18 cellular contexts compared by ENCODE assay signal in the genomic region with DNA sequence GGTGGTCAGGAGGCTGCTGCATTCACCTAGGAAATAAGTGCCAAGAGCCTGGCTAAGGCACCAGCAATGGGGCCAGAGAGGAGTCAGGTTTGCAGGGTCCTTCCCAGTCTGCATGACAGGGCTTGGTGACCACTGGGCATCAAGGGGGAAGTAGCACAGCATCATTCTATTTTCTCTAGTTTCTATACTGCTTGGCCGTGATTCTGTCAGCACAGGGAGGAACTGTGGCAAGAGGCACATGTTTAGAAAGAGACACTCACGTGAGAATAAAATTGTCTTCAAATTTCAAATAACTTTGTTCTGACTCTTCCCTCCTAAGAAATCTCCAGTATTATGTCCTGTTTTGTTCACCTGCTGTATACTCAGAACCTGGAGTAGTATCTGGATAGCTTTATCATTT. TPM values are rescaled to one million over a fixed set of nuclear protein-coding genes. Genes with fewer than 3 reads are reported as not detected.
A peak's percentile ranks its signal among the peaks of the same experiment; 100 is the strongest.
DNase-seq lines count a peak whose midpoint lies in the region; ATAC-seq and TF ChIP-seq lines count a peak whose summit lies in the region.
"Had no signal": no experiment of that assay in that cellular context is flagged by ENCODE, and none has a peak within 500 bp of the region (broad histone marks: within the 10 kb centered on the region; RNA-seq: fewer than 3 reads in every experiment).

No MANE protein-coding gene starts in this region.

- peak overlapping the region; percentile 64 for H3K27ac ChIP-seq in HL-60 (replicated peaks)
- H3K27ac ChIP-seq in neural progenitor cell: no peak overlapping the region

- CTCF ChIA-PET in activated CD4-positive, alpha-beta memory T cell treated with anti-CD3 and anti-CD28 coated beads for 36 hours (lab: Charles Lee): interaction anchor here (0.6 to 1.2 kb wide), 5 partner anchors 10 to 75 kb away, joined by 3 to 4 read pairs (median 3); no protein-coding TSS in a partner anchor

- no peaks in the 10 kb centered on the region for H3K36me3 ChIP-seq in neural progenitor cell
- H3K36me3 ChIP-seq: transverse colon had no signal

- no peak overlapping the region for H3K4me3 Mint-ChIP-seq in activated T-cell treated with anti-CD3 and anti-CD28 coated beads, Interleukin-2, amount 50 U/mL, for 24 hours
- no peak overlapping the region for H3K4me3 Mint-ChIP-seq in activated CD4-positive, alpha-beta memory T cell treated with anti-CD3 and anti-CD28 coated beads for 36 hours
- H3K4me3 Mint-ChIP-seq in stimulated activated memory B cell treated with anti-CD40 and anti-IgM and Interleukin-4, amounts not matched to agents 10 μg/mL and 1 μg/mL and 100 μg/mL, for 72 hours: no peak overlapping the region
- H3K4me3 Mint-ChIP-seq in neural progenitor cell: no peak overlapping the region

- H3K4me1 ChIP-seq in neural progenitor cell: no peaks in the 10 kb centered on the region

- TF ChIP-seq CTCF in HL-60 (IDR thresholded peaks at IDR 0.05; ENCODE audit: insufficient read depth, low read length) (no peak), neural progenitor cell (IDR thresholded peaks at IDR 0.05) (no peak)

- H3K27ac Mint-ChIP-seq in activated T-cell treated with anti-CD3 and anti-CD28 coated beads, Interleukin-2, amount 50 U/mL, for 24 hours: peak overlapping the region; percentile 91
- H3K27ac Mint-ChIP-seq in activated CD4-positive, alpha-beta memory T cell treated with anti-CD3 and anti-CD28 coated beads for 36 hours: peak overlapping the region; percentile 95
- no peak overlapping the region for H3K27ac Mint-ChIP-seq in stimulated activated memory B cell treated with anti-CD40 and anti-IgM and Interleukin-4, amounts not matched to agents 10 μg/mL and 1 μg/mL and 100 μg/mL, for 72 hours
- no peak overlapping the region for H3K27ac Mint-ChIP-seq in neural progenitor cell

- no peaks in the 10 kb centered on the region for H3K9me3 ChIP-seq in neural progenitor cell (ENCODE audit: low read depth)
- H3K9me3 ChIP-seq: Caco-2, transverse colon had no signal

- H4K20me1 ChIP-seq in neural progenitor cell (ENCODE audit: low read depth): no peaks in the 10 kb centered on the region

- peaks cover 31% of the 10 kb centered on the region for H3K36me3 Mint-ChIP-seq in activated T-cell treated with anti-CD3 and anti-CD28 coated beads, Interleukin-2, amount 50 U/mL, for 24 hours (ENCODE audit: low read depth)
- peaks cover 36% of the 10 kb centered on the region for H3K36me3 Mint-ChIP-seq in activated CD4-positive, alpha-beta memory T cell treated with anti-CD3 and anti-CD28 coated beads for 36 hours
- H3K36me3 Mint-ChIP-seq in stimulated activated memory B cell treated with anti-CD40 and anti-IgM and Interleukin-4, amounts not matched to agents 10 μg/mL and 1 μg/mL and 100 μg/mL, for 72 hours: peaks cover 24% of the 10 kb centered on the region
- H3K36me3 Mint-ChIP-seq in neural progenitor cell: peaks cover 7% of the 10 kb centered on the region

- H3K9ac ChIP-seq in neural progenitor cell: no peak overlapping the region

- H3K9me3 Mint-ChIP-seq in activated T-cell treated with anti-CD3 and anti-CD28 coated beads, Interleukin-2, amount 50 U/mL, for 24 hours: no peaks in the 10 kb centered on the region
- H3K9me3 Mint-ChIP-seq in activated CD4-positive, alpha-beta memory T cell treated with anti-CD3 and anti-CD28 coated beads for 36 hours: no peaks in the 10 kb centered on the region
- no peaks in the 10 kb centered on the region for H3K9me3 Mint-ChIP-seq in stimulated activated memory B cell treated with anti-CD40 and anti-IgM and Interleukin-4, amounts not matched to agents 10 μg/mL and 1 μg/mL and 100 μg/mL, for 72 hours
- H3K9me3 Mint-ChIP-seq in neural progenitor cell: no peaks in the 10 kb centered on the region

- H3F3A ChIP-seq in neural progenitor cell (ENCODE audit: low read depth): no peaks in the 10 kb centered on the region

- no peak overlapping the region for H2AFZ ChIP-seq in neural progenitor cell (replicated peaks)

- POLR2A ChIA-PET in activated CD4-positive, alpha-beta memory T cell treated with anti-CD3 and anti-CD28 coated beads for 36 hours (lab: Charles Lee): interaction anchor here (1.0 to 1.5 kb wide), 5 partner anchors 8 to 31 kb away, joined by 3 to 5 read pairs (median 3); no protein-coding TSS in a partner anchor

- DNase-seq in activated T-cell treated with anti-CD3 and anti-CD28 coated beads, Interleukin-2, amount 50 U/mL, for 24 hours: no peak
- no peak for DNase-seq in activated T-cell treated with anti-CD3 and anti-CD28 coated beads, Interleukin-2, amount 50 U/mL, for 1 hour
- DNase-seq in HL-60 (ENCODE audit: low read depth in 1 of 2, low spot score in 1 of 2): peak in 1 of 2 experiments; percentile 44
- no peak for DNase-seq in activated CD4-positive, alpha-beta memory T cell treated with anti-CD3 and anti-CD28 coated beads for 36 hours
- DNase-seq in NCI-H82 (lab: John Stamatoyannopoulos, UW): no peak
- DNase-seq in neural progenitor cell (ENCODE audit: low spot score): no peak
- DNase-seq: activated gamma-delta T cell; Caco-2; cerebellar nuclear complex; effector memory CD4-positive, alpha-beta T cell; NCI-H1436; NCI-H2171; NCI-H69; right cardiac atrium; stimulated activated naive CD4-positive, alpha-beta T cell treated with Interleukin-2 at 50 U/mL for 16 hours; transverse colon had no signal

- H3K4me1 Mint-ChIP-seq in activated T-cell treated with anti-CD3 and anti-CD28 coated beads, Interleukin-2, amount 50 U/mL, for 24 hours (ENCODE audit: low read depth): peaks cover 77% of the 10 kb centered on the region
- H3K4me1 Mint-ChIP-seq in activated CD4-positive, alpha-beta memory T cell treated with anti-CD3 and anti-CD28 coated beads for 36 hours (ENCODE audit: low read depth): peaks cover 94% of the 10 kb centered on the region
- peaks cover 29% of the 10 kb centered on the region for H3K4me1 Mint-ChIP-seq in stimulated activated memory B cell treated with anti-CD40 and anti-IgM and Interleukin-4, amounts not matched to agents 10 μg/mL and 1 μg/mL and 100 μg/mL, for 72 hours
- no peaks in the 10 kb centered on the region for H3K4me1 Mint-ChIP-seq in neural progenitor cell

- intact Hi-C loops in activated CD4-positive, alpha-beta memory T cell treated with anti-CD3 and anti-CD28 coated beads for 36 hours (cut with micrococcal nuclease): no loop called here

- H3K79me2 ChIP-seq in neural progenitor cell (ENCODE audit: low read depth): no peaks in the 10 kb centered on the region

- peak; percentile 45 for ATAC-seq in stimulated activated memory B cell treated with anti-CD40 and anti-IgM and Interleukin-4, amounts not matched to agents 10 μg/mL and 1 μg/mL and 100 μg/mL, for 72 hours
- ATAC-seq in HG03354 (IDR thresholded peaks at IDR 0.05; ENCODE audit: poor library complexity, severe bottlenecking, unreplicated experiment): no peak
- ATAC-seq: right cardiac atrium had no signal

- H3K4me2 ChIP-seq in neural progenitor cell: no peak overlapping the region

- no peaks in the 10 kb centered on the region for H3K27me3 Mint-ChIP-seq in activated T-cell treated with anti-CD3 and anti-CD28 coated beads, Interleukin-2, amount 50 U/mL, for 24 hours
- no peaks in the 10 kb centered on the region for H3K27me3 Mint-ChIP-seq in activated CD4-positive, alpha-beta memory T cell treated with anti-CD3 and anti-CD28 coated beads for 36 hours
- no peaks in the 10 kb centered on the region for H3K27me3 Mint-ChIP-seq in stimulated activated memory B cell treated with anti-CD40 and anti-IgM and Interleukin-4, amounts not matched to agents 10 μg/mL and 1 μg/mL and 100 μg/mL, for 72 hours
- H3K27me3 Mint-ChIP-seq in neural progenitor cell (ENCODE audit: insufficient read depth, low read depth): no peaks in the 10 kb centered on the region

- H3K27me3 ChIP-seq in HL-60 (ENCODE audit: insufficient read depth, poor library complexity, severe bottlenecking) (no peaks in the 10 kb centered on the region), neural progenitor cell (no peaks in the 10 kb centered on the region)
- H3K27me3 ChIP-seq: transverse colon had no signal

- H3K4me3 ChIP-seq in HL-60 (replicated peaks; ENCODE audit: insufficient read depth, low read length): no peak overlapping the region
- no peak overlapping the region for H3K4me3 ChIP-seq in neural progenitor cell
- H3K4me3 ChIP-seq: transverse colon had no signal

RNA-seq across cellular contexts. Expression of a gene that starts 37.8 kb away (rescaled TPM):
- total RNA-seq in activated CD4-positive, alpha-beta memory T cell treated with anti-CD3 and anti-CD28 coated beads for 36 hours: 10 to 100 TPM; 45.3 to 47.7 TPM
- total RNA-seq in neural progenitor cell (ENCODE audit: low replicate concordance): 2.4 and 4.3 TPM in 2 replicates

Comparison
In these comparisons a context has a peak if more than half of its experiments do, and no peak if none do; other contexts are left out.
1. H3K27ac Mint-ChIP-seq: peak in activated T-cell treated with anti-CD3 and anti-CD28 coated beads, Interleukin-2, amount 50 U/mL, for 24 hours (single experiment) and activated CD4-positive, alpha-beta memory T cell treated with anti-CD3 and anti-CD28 coated beads for 36 hours (single experiment); none in stimulated activated memory B cell treated with anti-CD40 and anti-IgM and Interleukin-4, amounts not matched to agents 10 μg/mL and 1 μg/mL and 100 μg/mL, for 72 hours (single experiment) and neural progenitor cell (single experiment).